ENCODE assay signal across 32 cellular contexts in genomic region chr7:80359029-80359428, GRCh38.
"Had no signal": no experiment of that assay in that cellular context is flagged by ENCODE, and none has a peak within 500 bp of the region (broad histone marks: within the 10 kb centered on the region; RNA-seq: fewer than 3 reads in every experiment).

No MANE protein-coding gene starts in this region.

- H3K4me1 ChIP-seq: adrenal gland, body of pancreas, breast epithelium had no signal

- H3K4me3 ChIP-seq: adrenal gland, body of pancreas, breast epithelium had no signal

- H3K36me3 ChIP-seq: adrenal gland, brain microvascular endothelial cell, breast epithelium had no signal

- H3K9me3 ChIP-seq: adrenal gland, body of pancreas, breast epithelium had no signal

- H3K27ac ChIP-seq: adrenal gland, body of pancreas, brain microvascular endothelial cell, breast epithelium, VCaP had no signal

- H3K27me3 ChIP-seq: adrenal gland, body of pancreas, brain microvascular endothelial cell, breast epithelium had no signal

- DNase-seq: activated B cell treated with CpG ODN at 0.5 μM for 24 hours; activated CD4-positive, alpha-beta memory T cell treated with anti-CD3 and anti-CD28 coated beads for 36 hours; activated CD4-positive, alpha-beta T cell treated with anti-CD3 and anti-CD28 coated beads for 4 hours; activated CD4-positive, alpha-beta T cell treated with anti-CD3 and anti-CD28 coated beads, Interleukin-2, amount 10 ng/mL, durations not matched to agents 24 days and 14 days; activated CD4-positive, alpha-beta T cell treated with anti-CD3 and anti-CD28 coated beads, Interleukin-2, amount 50 U/mL, for 1 hour; activated CD4-positive, alpha-beta T cell treated with anti-CD3 and anti-CD28 coated beads, Interleukin-2, amount 50 U/mL, for 4 hours; activated CD4-positive, CD25-positive, alpha-beta regulatory T cell treated with anti-CD3 and anti-CD28 coated beads, Interleukin-2, amount 50 U/mL, for 72 hours; activated CD8-positive, alpha-beta memory T cell treated with anti-CD3 and anti-CD28 coated beads, Interleukin-2, amount 50 U/mL, for 4 hours; activated CD8-positive, alpha-beta T cell treated with anti-CD3 and anti-CD28 coated beads for 36 hours; activated effector memory CD4-positive, alpha-beta T cell treated with anti-CD3 and anti-CD28 coated beads, Interleukin-2, amount 50 U/mL, for 16 hours; activated gamma-delta T cell treated with Interleukin-2 at 50 U/mL for 16 hours; activated naive CD4-positive, alpha-beta T cell; activated naive CD4-positive, alpha-beta T cell treated with anti-CD3 and anti-CD28 coated beads for 36 hours; activated naive CD4-positive, alpha-beta T cell treated with anti-CD3 and anti-CD28 coated beads, Interleukin-2, amount 50 U/mL, for 16 hours; activated naive CD8-positive, alpha-beta T cell treated with anti-CD3 and anti-CD28 coated beads for 36 hours; activated T-cell treated with anti-CD3 and anti-CD28 coated beads for 4 hours; activated T-cell treated with anti-CD3 and anti-CD28 coated beads, Interleukin-2, amount 50 U/mL, for 1 hour; activated T-cell treated with anti-CD3 and anti-CD28 coated beads, Interleukin-2, amount 50 U/mL, for 4 hours; activated T-cell treated with anti-CD3 and anti-CD28 coated beads, Interleukin-2, amount 50 U/mL, for 72 hours; adrenal gland; amniotic stem cell; aorta; body of pancreas; brain microvascular endothelial cell; central memory CD4-positive, alpha-beta T cell; T-helper 1 cell; T-helper 2 cell; T-helper 9 cell had no signal

- ATAC-seq: activated CD8-positive, alpha-beta T cell treated with anti-CD3 and anti-CD28 coated beads for 36 hours; activated naive CD4-positive, alpha-beta T cell treated with anti-CD3 and anti-CD28 coated beads, Interleukin-2, amount 50 U/mL, for 72 hours; activated T-cell treated with anti-CD3 and anti-CD28 coated beads, Interleukin-2, amount 50 U/mL, for 4 hours; activated T-cell treated with anti-CD3 and anti-CD28 coated beads, Interleukin-2, amount 50 U/mL, for 72 hours; activated T-helper 17 cell treated with anti-CD3 and anti-CD28 coated beads, Interleukin-2, amount 50 U/mL, for 72 hours; body of pancreas had no signal
